1 cellular context compared by ENCODE assay signal in the genomic region with DNA sequence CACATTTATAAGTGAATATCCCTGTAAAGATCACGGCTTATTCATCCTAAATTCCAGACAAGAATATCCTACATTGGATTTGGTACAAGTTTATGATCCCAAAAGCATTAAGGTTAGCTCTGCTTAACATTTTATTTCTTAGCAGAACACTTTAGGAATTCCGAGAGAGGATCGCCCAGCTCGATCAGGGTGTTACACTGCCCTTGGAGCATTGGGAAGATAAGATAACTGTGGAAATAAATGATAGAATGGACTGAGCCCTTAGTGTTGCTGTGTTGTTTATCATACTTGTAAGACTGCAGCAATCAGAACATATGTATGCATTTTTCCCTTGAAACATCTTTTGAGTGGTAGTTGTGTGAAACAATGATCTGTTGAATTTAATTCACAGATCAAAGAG.
TF ChIP-seq lines count a peak whose summit lies in the region.

No MANE protein-coding gene starts in this region.

TF ChIP-seq in SK-N-SH, 30 proteins besides CTCF, POLR2A, EP300 and RAD21 (continued from another document):
- TF ChIP-seq, protein P1, sequence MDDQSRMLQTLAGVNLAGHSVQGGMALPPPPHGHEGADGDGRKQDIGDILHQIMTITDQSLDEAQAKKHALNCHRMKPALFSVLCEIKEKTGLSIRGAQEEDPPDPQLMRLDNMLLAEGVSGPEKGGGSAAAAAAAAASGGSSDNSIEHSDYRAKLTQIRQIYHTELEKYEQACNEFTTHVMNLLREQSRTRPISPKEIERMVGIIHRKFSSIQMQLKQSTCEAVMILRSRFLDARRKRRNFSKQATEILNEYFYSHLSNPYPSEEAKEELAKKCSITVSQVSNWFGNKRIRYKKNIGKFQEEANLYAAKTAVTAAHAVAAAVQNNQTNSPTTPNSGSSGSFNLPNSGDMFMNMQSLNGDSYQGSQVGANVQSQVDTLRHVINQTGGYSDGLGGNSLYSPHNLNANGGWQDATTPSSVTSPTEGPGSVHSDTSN (IDR thresholded peaks at IDR 0.05): no peak
- TF ChIP-seq CHD2 (IDR thresholded peaks at IDR 0.05; ENCODE audit: low read length, partially characterized antibody): no peak
- no peak for TF ChIP-seq FOXJ3 (CRISPR knock-in tag; IDR thresholded peaks at IDR 0.05)
- no peak for TF ChIP-seq MEF2A (IDR thresholded peaks at IDR 0.05; ENCODE audit: borderline replicate concordance, low read depth)
TF ChIP-seq in SK-N-SH: peak in this region for 0.
